8 cellular contexts compared by ENCODE assay signal in the genomic region with DNA sequence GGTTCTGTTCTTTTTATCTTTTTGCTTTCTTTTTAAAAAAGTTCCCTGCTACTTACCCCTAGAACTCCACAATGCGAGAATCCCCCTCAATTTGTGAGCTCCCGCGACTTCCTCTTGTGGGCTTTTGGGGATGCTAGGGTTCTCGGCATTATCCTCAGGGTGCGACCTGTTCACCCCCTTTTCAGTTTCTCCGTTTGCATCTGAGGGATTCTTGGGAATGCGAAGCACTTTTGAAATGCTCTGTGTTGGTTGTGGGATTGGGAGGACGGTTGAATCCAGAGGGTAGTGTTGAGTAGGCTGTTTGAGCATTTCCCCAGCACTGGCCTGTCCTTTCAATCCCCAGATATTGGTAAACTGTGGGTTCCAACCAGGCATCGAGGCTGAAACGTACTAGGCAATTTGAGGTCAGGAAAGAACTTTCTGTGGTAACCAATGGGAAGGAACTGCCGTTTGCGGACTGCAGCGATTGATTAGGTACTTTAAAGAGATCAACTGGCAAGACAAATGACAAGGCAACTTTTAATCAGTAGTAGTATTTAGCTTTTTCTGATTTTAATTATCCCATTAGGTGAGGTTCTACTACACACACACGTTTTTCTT. TPM values are rescaled to one million over a fixed set of nuclear protein-coding genes. Genes with fewer than 3 reads are reported as not detected.
DNase-seq lines count a peak whose midpoint lies in the region; ATAC-seq and TF ChIP-seq lines count a peak whose summit lies in the region.

No MANE protein-coding gene starts in this region.

- peak overlapping the region; percentile 98 for H3K27ac Mint-ChIP-seq in activated T-helper 17 cell treated with anti-CD3 and anti-CD28 coated beads, Interleukin-2, amount 50 U/mL, for 72 hours

- H3K36me3 Mint-ChIP-seq in activated T-helper 17 cell treated with anti-CD3 and anti-CD28 coated beads, Interleukin-2, amount 50 U/mL, for 72 hours (ENCODE audit: low read depth): peaks cover 30% of the 10 kb centered on the region

- H3K9me2 ChIP-seq in hepatocyte (replicated peaks; ENCODE audit: insufficient read depth): no peaks in the 10 kb centered on the region

- H2AFZ ChIP-seq in hepatocyte: peak overlapping the region; percentile 65

- WGBS in hepatocyte (ENCODE audit: low lambda C conversion rate, missing lambda C conversion rate): 2% methylated on average over 14 of the region's 14 CpGs

- peaks cover 59% of the 10 kb centered on the region for H3K79me2 ChIP-seq in hepatocyte

- peak overlapping the region; percentile 69 for H3K4me2 ChIP-seq in hepatocyte

- ATAC-seq in GM21723 (IDR thresholded peaks at IDR 0.05; ENCODE audit: unreplicated experiment): peak; percentile 12
- peak; percentile 6 for ATAC-seq in activated T-helper 17 cell treated with anti-CD3 and anti-CD28 coated beads, Interleukin-2, amount 50 U/mL, for 72 hours (replicated peaks)

- H3K4me3 ChIP-seq in GM12864 (ENCODE audit: low read depth, low read length) (peak overlapping the region; percentile 51), hepatocyte (peak overlapping the region; percentile 25), skeletal muscle cell (ENCODE audit: low read depth, low read length) (peak overlapping the region; percentile 85)

- no peaks in the 10 kb centered on the region for H3K27me3 ChIP-seq in hepatocyte

- H3K4me1 ChIP-seq in hepatocyte (ENCODE audit: insufficient read depth): peaks cover 15% of the 10 kb centered on the region

- H4K20me1 ChIP-seq in hepatocyte (ENCODE audit: insufficient read depth, poor library complexity, severe bottlenecking): peaks cover 6% of the 10 kb centered on the region

- H3K9me3 ChIP-seq in KOPT-K1 (ENCODE audit: insufficient read depth, low read length, poor library complexity, severe bottlenecking): no peaks in the 10 kb centered on the region
- H3K9me3 ChIP-seq in hepatocyte (ENCODE audit: low read depth): no peaks in the 10 kb centered on the region

- H3K27ac ChIP-seq in KOPT-K1 (ENCODE audit: low read depth, low read length, poor library complexity, severe bottlenecking) (peak overlapping the region; percentile 88), hepatocyte (peak overlapping the region; percentile 85)

- no peaks in the 10 kb centered on the region for H3K9me3 Mint-ChIP-seq in activated T-helper 17 cell treated with anti-CD3 and anti-CD28 coated beads, Interleukin-2, amount 50 U/mL, for 72 hours

- DNase-seq in GM12864 (ENCODE audit: low read depth) (peak; percentile 15), hepatocyte (ENCODE audit: low spot score) (peak; percentile 15), skeletal muscle cell (ENCODE audit: low read depth) (no peak), superior temporal gyrus (ENCODE audit: extremely low spot score) (no peak), cerebellum (ENCODE audit: low spot score) (no peak)

- H3K4me3 Mint-ChIP-seq in activated T-helper 17 cell treated with anti-CD3 and anti-CD28 coated beads, Interleukin-2, amount 50 U/mL, for 72 hours: peak overlapping the region; percentile 98

- TF ChIP-seq CTCF in GM12864 (IDR thresholded peaks at IDR 0.05; ENCODE audit: low read depth, low read length, missing control alignments) (no peak), hepatocyte (IDR thresholded peaks at IDR 0.05; ENCODE audit: poor library complexity) (no peak)

- H3K27me3 Mint-ChIP-seq in activated T-helper 17 cell treated with anti-CD3 and anti-CD28 coated beads, Interleukin-2, amount 50 U/mL, for 72 hours: no peaks in the 10 kb centered on the region

- H3K4me1 Mint-ChIP-seq in activated T-helper 17 cell treated with anti-CD3 and anti-CD28 coated beads, Interleukin-2, amount 50 U/mL, for 72 hours: peaks cover 25% of the 10 kb centered on the region

- H3K36me3 ChIP-seq in KOPT-K1 (ENCODE audit: insufficient read depth, low read length): peaks cover 25% of the 10 kb centered on the region
- no peaks in the 10 kb centered on the region for H3K36me3 ChIP-seq in hepatocyte (replicated peaks; ENCODE audit: insufficient read depth, low read depth)

RNA-seq across cellular contexts. Expression of a gene that starts 0.4 kb away (rescaled TPM):
- total RNA-seq in activated T-helper 17 cell treated with anti-CD3 and anti-CD28 coated beads, Interleukin-2, amount 50 U/mL, for 72 hours: 10 to 100 TPM; 11.3 to 12.4 TPM
- 21.2 and 21.5 TPM in 2 replicates for total RNA-seq in hepatocyte
- polyA plus RNA-seq in hepatocyte: 12.7 and 13.8 TPM in 2 replicates
- total RNA-seq in cerebellum: 8.8 TPM

RNA-seq across cellular contexts. Expression of a gene that starts 0.6 kb away (rescaled TPM):
- 10 to 100 TPM; 60.4 to 83.7 TPM for total RNA-seq in activated T-helper 17 cell treated with anti-CD3 and anti-CD28 coated beads, Interleukin-2, amount 50 U/mL, for 72 hours
- 130 and 174 TPM in 2 replicates for total RNA-seq in hepatocyte
- 137 and 140 TPM in 2 replicates for polyA plus RNA-seq in hepatocyte
- total RNA-seq in cerebellum: 90.5 TPM

Comparison
In these comparisons a context has a peak if more than half of its experiments do, and no peak if none do; other contexts are left out.
1. DNase-seq: peak in GM12864 (single experiment) and hepatocyte (single experiment); none in skeletal muscle cell (single experiment), superior temporal gyrus (single experiment) and cerebellum (single experiment).
2. H3K4me3 ChIP-seq: peak in every context shown above with its lines; median percentile 85 in skeletal muscle cell; 51 in GM12864; 25 in hepatocyte.